ENCODE assay signal across 23 cellular contexts in genomic region chr1:76826072-76826827, GRCh38. TPM values are rescaled to one million over a fixed set of nuclear protein-coding genes. Genes with fewer than 3 reads are reported as not detected.
DNase-seq lines count a peak whose midpoint lies in the region; ATAC-seq and TF ChIP-seq lines count a peak whose summit lies in the region.
"Had no signal": no experiment of that assay in that cellular context is flagged by ENCODE, and none has a peak within 500 bp of the region (broad histone marks: within the 10 kb centered on the region; RNA-seq: fewer than 3 reads in every experiment).

No MANE protein-coding gene starts in this region.

- CTCF ChIA-PET in MCF 10A (lab: Yijun Ruan, JAX) = no interaction called here

- no peak overlapping the region for H3K27ac Mint-ChIP-seq in MCF 10A (ENCODE audit: low read depth, unreplicated experiment)
- H3K27ac Mint-ChIP-seq: activated naive CD8-positive, alpha-beta T cell treated with anti-CD3 and anti-CD28 coated beads for 36 hours; CD8-positive, alpha-beta memory T cell; T-helper 2 cell treated with Interferon-gamma antibody and Interleukin-4, amounts not matched to agents 5 μg/mL and 100 μg/mL, for 36 hours had no signal

- no peaks in the 10 kb centered on the region for H3K27me3 Mint-ChIP-seq in MCF 10A (ENCODE audit: insufficient read depth, unreplicated experiment)

- intact Hi-C loops in MCF 10A (cut with micrococcal nuclease) (no loop called here), breast epithelium (cut with DNase I; ENCODE audit: low total_unique reads) (no loop called here), sigmoid colon (cut with DNase I) (no loop called here)

- WGBS in sigmoid colon, 2 donors = 81 to 84% methylated on average over 4 of the region's 4 CpGs

- no peak overlapping the region for H3K4me3 Mint-ChIP-seq in MCF 10A (ENCODE audit: unreplicated experiment)
- H3K4me3 Mint-ChIP-seq: activated naive CD8-positive, alpha-beta T cell treated with anti-CD3 and anti-CD28 coated beads for 36 hours; CD8-positive, alpha-beta memory T cell; T-helper 2 cell treated with Interferon-gamma antibody and Interleukin-4, amounts not matched to agents 5 μg/mL and 100 μg/mL, for 36 hours had no signal

- no peaks in the 10 kb centered on the region for H3K4me1 ChIP-seq in breast epithelium
- peaks cover 4% of the 10 kb centered on the region for H3K4me1 ChIP-seq in adipocyte (ENCODE audit: control insufficient read depth, insufficient read depth, low read length)
- no peaks in the 10 kb centered on the region for H3K4me1 ChIP-seq in sigmoid colon

- no peaks in the 10 kb centered on the region for H3K4me1 Mint-ChIP-seq in MCF 10A (ENCODE audit: insufficient read depth, unreplicated experiment)

- POLR2A ChIA-PET in MCF 10A (lab: Yijun Ruan, JAX) = no interaction called here

- H3K9ac ChIP-seq in adipocyte (ENCODE audit: low read length) = no peak overlapping the region

- TF ChIP-seq EP300 in sigmoid colon (IDR thresholded peaks at IDR 0.05) = no peak

- H3K9me3 Mint-ChIP-seq in MCF 10A (ENCODE audit: unreplicated experiment) = no peaks in the 10 kb centered on the region
- H3K9me3 Mint-ChIP-seq: activated naive CD8-positive, alpha-beta T cell treated with anti-CD3 and anti-CD28 coated beads for 36 hours; CD8-positive, alpha-beta memory T cell; T-helper 2 cell treated with Interferon-gamma antibody and Interleukin-4, amounts not matched to agents 5 μg/mL and 100 μg/mL, for 36 hours had no signal

- no TSS peak for BruUV-seq in MCF 10A (replicated peaks; lab: Mats Ljungman, UMichigan)

- peak; percentile 67 for DNase-seq in MCF 10A (ENCODE audit: unreplicated experiment)
- DNase-seq in breast epithelium (ENCODE audit: low spot score in 2 of 2) = no peak
- DNase-seq in adipocyte (ENCODE audit: low read depth) = peak; percentile 29
- DNase-seq in fibroblast of villous mesenchyme (ENCODE audit: low read depth) = peak; percentile 8
- DNase-seq in sigmoid colon = no peak
- DNase-seq in DMS153 treated with DMSO at 0.1 percent for 48 hours (lab: John Stamatoyannopoulos, UW; ENCODE audit: unreplicated experiment) = no peak
- DNase-seq: activated CD4-positive, alpha-beta T cell treated with anti-CD3 and anti-CD28 coated beads for 48 hours; activated naive CD8-positive, alpha-beta T cell treated with anti-CD3 and anti-CD28 coated beads for 36 hours; activated T-cell treated with anti-CD3 and anti-CD28 coated beads for 4 hours; CD8-positive, alpha-beta memory T cell; GDM1; MM.1S; NCI-H2029 treated with DMSO at 0.1 percent for 48 hours; NCI-H82; stimulated activated CD4-positive, alpha-beta T cell treated with anti-CD3 and anti-CD28 coated beads, Interleukin-15, amount 100 ng/mL, for 24 hours; substantia nigra had no signal

- TF ChIP-seq CTCF in MCF 10A (IDR thresholded peaks at IDR 0.05; ENCODE audit: unreplicated experiment) (no peak), breast epithelium (IDR thresholded peaks at IDR 0.05) (no peak), fibroblast of villous mesenchyme (IDR thresholded peaks at IDR 0.05; ENCODE audit: insufficient read depth, low read depth, low read length) (no peak), sigmoid colon (IDR thresholded peaks at IDR 0.05) (no peak)

- H3K36me3 Mint-ChIP-seq in MCF 10A (ENCODE audit: insufficient read depth, unreplicated experiment) = no peaks in the 10 kb centered on the region
- H3K36me3 Mint-ChIP-seq: activated naive CD8-positive, alpha-beta T cell treated with anti-CD3 and anti-CD28 coated beads for 36 hours; CD8-positive, alpha-beta memory T cell had no signal

- no peak overlapping the region for H3K27ac ChIP-seq in breast epithelium
- H3K27ac ChIP-seq in sigmoid colon = no peak overlapping the region
- H3K27ac ChIP-seq: 22Rv1, hepatocyte had no signal

- H3K4me3 ChIP-seq in breast epithelium (no peak overlapping the region), adipocyte (ENCODE audit: low read length) (no peak overlapping the region), fibroblast of villous mesenchyme (ENCODE audit: low read depth, low read length) (no peak overlapping the region), sigmoid colon (no peak overlapping the region)
- H3K4me3 ChIP-seq: hepatocyte had no signal

- H3K27me3 ChIP-seq in breast epithelium (no peaks in the 10 kb centered on the region), adipocyte (replicated peaks; ENCODE audit: control insufficient read depth, insufficient read depth, low read length) (no peaks in the 10 kb centered on the region), sigmoid colon (no peaks in the 10 kb centered on the region)
- H3K27me3 ChIP-seq: hepatocyte had no signal

- no peaks in the 10 kb centered on the region for H3K9me3 ChIP-seq in breast epithelium
- no peaks in the 10 kb centered on the region for H3K9me3 ChIP-seq in adipocyte (ENCODE audit: control insufficient read depth, low read length)
- no peaks in the 10 kb centered on the region for H3K9me3 ChIP-seq in sigmoid colon

- H3K36me3 ChIP-seq in breast epithelium (no peaks in the 10 kb centered on the region), adipocyte (ENCODE audit: control insufficient read depth, insufficient read depth, low read length, severe bottlenecking) (no peaks in the 10 kb centered on the region), sigmoid colon (no peaks in the 10 kb centered on the region)

- ATAC-seq in HG03521 (IDR thresholded peaks at IDR 0.05; ENCODE audit: unreplicated experiment) (no peak), HG02610 (IDR thresholded peaks at IDR 0.05; ENCODE audit: unreplicated experiment) (no peak)
- ATAC-seq: Right ventricle myocardium inferior had no signal

- no peak for TF ChIP-seq POLR2A in breast epithelium (IDR thresholded peaks at IDR 0.05)
- no peak for TF ChIP-seq POLR2A in sigmoid colon (IDR thresholded peaks at IDR 0.05)

RNA-seq across cellular contexts. Expression of gene ST6GALNAC5, which starts 41.0 kb away (rescaled TPM):
- 2.1 and 3.3 TPM in 2 replicates for total RNA-seq in MCF 10A (2022)
- 10 to 100 TPM in 2 of 3 donors, under 1 TPM in 1; 0.48 to 53.4 (median 15.4) TPM for total RNA-seq in breast epithelium
- total RNA-seq in fibroblast of villous mesenchyme = 114 and 155 TPM in 2 replicates
- 10 to 100 TPM in 2 of 4 donors, 1 to 10 TPM in 2; 4.8 to 44.7 (median 14.6) TPM for total RNA-seq in sigmoid colon
- 1 to 10 TPM in 1 of 3 donors, under 1 TPM in 1, not detected in 1; under 0.01 to 1.0 TPM for polyA plus RNA-seq in sigmoid colon
- total RNA-seq: activated naive CD8-positive, alpha-beta T cell treated with anti-CD3 and anti-CD28 coated beads for 36 hours; CD8-positive, alpha-beta memory T cell; endothelial cell of umbilical vein had no signal
- polyA plus RNA-seq: CD8-positive, alpha-beta memory T cell; endothelial cell of umbilical vein had no signal

Comparison
In these comparisons a context has a peak if more than half of its experiments do, and no peak if none do; other contexts are left out.
1. DNase-seq: peak in MCF 10A (single experiment), adipocyte (single experiment) and fibroblast of villous mesenchyme (single experiment); none in breast epithelium (0 of 2), sigmoid colon (single experiment) and DMS153 treated with DMSO at 0.1 percent for 48 hours (single experiment).